ENCODE assay signal across 33 cellular contexts in genomic region chr20:26354521-26354920, GRCh38.
"Had no signal": no experiment of that assay in that cellular context is flagged by ENCODE, and none has a peak within 500 bp of the region (broad histone marks: within the 10 kb centered on the region; RNA-seq: fewer than 3 reads in every experiment).

No MANE protein-coding gene starts in this region.

- H3K9me3 ChIP-seq: MG63 had no signal

- H3K36me3 ChIP-seq: MG63 had no signal

- DNase-seq: Karpas-422, Kasumi-1, MG63, MM.1S, MV-4-11, NCI-H1048, NCI-H1092, NCI-H1092 treated with DMSO at 0.1 percent for 48 hours, NCI-H1105, NCI-H1105 treated with DMSO at 0.1 percent for 48 hours, NCI-H1417, NCI-H1417 treated with DMSO at 0.1 percent for 48 hours, NCI-H1436, NCI-H1436 treated with DMSO at 0.1 percent for 48 hours, NCI-H146, NCI-H1694, NCI-H1694 treated with DMSO at 0.1 percent for 48 hours, NCI-H187, NCI-H187 treated with DMSO at 0.1 percent for 48 hours, NCI-H1930, NCI-H2029, NCI-H2029 treated with DMSO at 0.1 percent for 48 hours, NCI-H2081, NCI-H2081 treated with DMSO at 0.1 percent for 48 hours, NCI-H2107, NCI-H2171, NCI-H2171 treated with DMSO at 0.1 percent for 48 hours, NCI-H2227 treated with DMSO at 0.1 percent for 48 hours, NCI-H226, NCI-H345, NCI-H446, NCI-H446 treated with DMSO at 0.1 percent for 48 hours, NCI-H510A had no signal

- H3K27me3 ChIP-seq: MG63 had no signal

- H3K4me3 ChIP-seq: MG63 had no signal
